Comparison of ENCODE assay signal across 1 cellular context in the genomic region with DNA sequence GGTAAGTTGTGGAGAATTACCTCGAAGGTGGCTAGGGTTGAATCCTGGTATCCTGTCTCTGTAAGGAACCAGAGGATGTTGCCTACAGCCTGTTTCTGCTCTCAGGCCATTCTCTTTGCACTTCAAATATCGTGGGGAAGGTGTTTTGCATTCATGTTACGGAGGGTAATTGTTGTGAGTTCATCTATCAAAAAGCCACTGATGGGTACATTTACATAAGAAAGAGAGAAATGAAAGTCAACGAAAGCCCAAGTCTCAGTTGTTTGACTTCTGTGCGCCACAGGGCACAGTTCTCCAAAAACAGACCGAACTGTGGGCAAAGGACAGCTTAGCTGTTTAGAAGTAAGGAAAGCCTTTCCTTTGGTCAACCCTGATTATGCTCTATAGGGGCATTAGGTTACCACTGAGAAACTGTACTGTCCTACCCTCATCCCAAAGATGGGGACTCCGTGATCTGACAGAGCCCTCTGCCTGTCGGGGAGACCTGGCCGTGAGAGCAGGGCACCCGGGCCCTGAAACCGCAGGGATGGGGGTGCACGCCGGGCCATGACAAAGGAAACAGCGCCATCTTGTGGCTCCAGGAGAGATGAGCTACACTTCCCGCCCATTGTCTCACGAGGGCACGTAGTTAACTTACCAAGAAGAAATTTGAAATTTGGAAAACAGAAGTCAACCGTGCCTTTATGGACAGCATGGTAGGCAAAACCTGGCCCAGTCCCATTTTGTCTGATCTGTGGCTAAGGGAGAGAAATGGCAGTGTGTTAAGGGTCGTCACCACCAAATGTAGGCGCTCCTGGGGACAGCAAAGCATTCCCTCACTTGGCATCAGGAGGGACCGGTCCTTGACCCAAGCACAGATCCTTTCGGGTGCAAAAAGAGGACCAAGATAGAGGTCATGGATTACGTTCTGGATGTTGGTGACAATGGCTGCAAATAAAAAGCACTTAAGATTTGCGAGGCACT.
TF ChIP-seq lines count a peak whose summit lies in the region.

No MANE protein-coding gene starts in this region.

TF ChIP-seq in WTC11, 78 proteins besides CTCF, POLR2A, EP300 and RAD21 (continued from another document):
- TF ChIP-seq ZBTB43 (CRISPR knock-in tag; IDR thresholded peaks at IDR 0.05) (no peak), ATF1 (CRISPR knock-in tag; IDR thresholded peaks at IDR 0.05) (no peak), ZSCAN18 (CRISPR knock-in tag; IDR thresholded peaks at IDR 0.05) (no peak), GABPB1 (CRISPR knock-in tag; IDR thresholded peaks at IDR 0.05) (no peak), ZNF532 (CRISPR knock-in tag; IDR thresholded peaks at IDR 0.05; ENCODE audit: borderline replicate concordance) (no peak), PRDM15 (CRISPR knock-in tag; IDR thresholded peaks at IDR 0.05) (no peak), TP53 (CRISPR knock-in tag; IDR thresholded peaks at IDR 0.05) (no peak), NFATC4 (CRISPR knock-in tag; IDR thresholded peaks at IDR 0.05) (no peak)
- TF ChIP-seq, protein P1, sequence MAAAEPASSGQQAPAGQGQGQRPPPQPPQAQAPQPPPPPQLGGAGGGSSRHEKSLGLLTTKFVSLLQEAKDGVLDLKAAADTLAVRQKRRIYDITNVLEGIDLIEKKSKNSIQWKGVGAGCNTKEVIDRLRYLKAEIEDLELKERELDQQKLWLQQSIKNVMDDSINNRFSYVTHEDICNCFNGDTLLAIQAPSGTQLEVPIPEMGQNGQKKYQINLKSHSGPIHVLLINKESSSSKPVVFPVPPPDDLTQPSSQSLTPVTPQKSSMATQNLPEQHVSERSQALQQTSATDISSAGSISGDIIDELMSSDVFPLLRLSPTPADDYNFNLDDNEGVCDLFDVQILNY (CRISPR knock-in tag; IDR thresholded peaks at IDR 0.05) = no peak
